ENCODE assay signal across 15 cellular contexts in genomic region chr1:24374891-24375786, GRCh38. TPM values are rescaled to one million over a fixed set of nuclear protein-coding genes. Genes with fewer than 3 reads are reported as not detected.
DNase-seq lines count a peak whose midpoint lies in the region; TF ChIP-seq lines count a peak whose summit lies in the region.
"Had no signal": no experiment of that assay in that cellular context is flagged by ENCODE, and none has a peak within 500 bp of the region (broad histone marks: within the 10 kb centered on the region; RNA-seq: fewer than 3 reads in every experiment).

No MANE protein-coding gene starts in this region.

- BruUV-seq in MCF 10A (replicated peaks; lab: Mats Ljungman, UMichigan): no TSS peak

- H3K79me2 ChIP-seq in hepatocyte: no peaks in the 10 kb centered on the region

- H3K36me3 Mint-ChIP-seq in MCF 10A (ENCODE audit: insufficient read depth, unreplicated experiment): no peaks in the 10 kb centered on the region

- no peaks in the 10 kb centered on the region for H3K9me2 ChIP-seq in hepatocyte (replicated peaks; ENCODE audit: insufficient read depth)

- H3K4me1 ChIP-seq in breast epithelium (no peaks in the 10 kb centered on the region), hepatocyte (ENCODE audit: insufficient read depth) (no peaks in the 10 kb centered on the region), urinary bladder (ENCODE audit: insufficient read depth) (no peaks in the 10 kb centered on the region)

- H3K4me3 ChIP-seq in breast epithelium (no peak overlapping the region), hepatocyte (no peak overlapping the region), urinary bladder (ENCODE audit: low read depth, low read length) (no peak overlapping the region)

- H3K27me3 ChIP-seq in breast epithelium (no peaks in the 10 kb centered on the region), hepatocyte (no peaks in the 10 kb centered on the region)

- CTCF ChIA-PET in MCF 10A (lab: Yijun Ruan, JAX): interaction anchor here (0.6 to 2.3 kb wide), 2 partner anchors 16 to 160 kb away, joined by 6 to 15 read pairs; no protein-coding TSS in a partner anchor

- H3K4me1 Mint-ChIP-seq in MCF 10A (ENCODE audit: insufficient read depth, unreplicated experiment): peaks cover 35% of the 10 kb centered on the region
- H3K4me1 Mint-ChIP-seq: activated naive CD8-positive, alpha-beta T cell treated with anti-CD3 and anti-CD28 coated beads for 36 hours had no signal

- H3K9me3 Mint-ChIP-seq in MCF 10A (ENCODE audit: unreplicated experiment): no peaks in the 10 kb centered on the region
- H3K9me3 Mint-ChIP-seq: activated naive CD8-positive, alpha-beta T cell treated with anti-CD3 and anti-CD28 coated beads for 36 hours; stimulated activated naive CD8-positive, alpha-beta T cell treated with anti-CD3 and anti-CD28 coated beads, Interleukin-15, Interleukin-2, amounts not matched to agents 100 ng/mL and 50 ng/mL, for 24 hours had no signal

- TF ChIP-seq CTCF in MCF 10A (IDR thresholded peaks at IDR 0.05; ENCODE audit: unreplicated experiment): no peak
- no peak for TF ChIP-seq CTCF in breast epithelium (IDR thresholded peaks at IDR 0.05)
- no peak for TF ChIP-seq CTCF in hepatocyte (IDR thresholded peaks at IDR 0.05; ENCODE audit: poor library complexity)
- TF ChIP-seq CTCF in GM13977 (IDR thresholded peaks at IDR 0.05; ENCODE audit: extremely low read depth, insufficient read depth, missing control alignments): no peak

- H2AFZ ChIP-seq in hepatocyte: no peak overlapping the region

- no peak overlapping the region for H3K27ac ChIP-seq in breast epithelium
- peak overlapping the region; percentile 66 for H3K27ac ChIP-seq in hepatocyte
- H3K27ac ChIP-seq in urinary bladder (ENCODE audit: low read depth): peak overlapping the region; percentile 27

- intact Hi-C loops in MCF 10A (cut with micrococcal nuclease): no loop called here
- intact Hi-C loops in breast epithelium (cut with DNase I; ENCODE audit: low total_unique reads): no loop called here

- no peak for TF ChIP-seq POLR2A in breast epithelium (IDR thresholded peaks at IDR 0.05)
- TF ChIP-seq POLR2A in erythroblast (IDR thresholded peaks at IDR 0.05; ENCODE audit: low read length): no peak

- no peaks in the 10 kb centered on the region for H4K20me1 ChIP-seq in hepatocyte (ENCODE audit: insufficient read depth, poor library complexity, severe bottlenecking)

- H3K36me3 ChIP-seq in breast epithelium (no peaks in the 10 kb centered on the region), hepatocyte (replicated peaks; ENCODE audit: insufficient read depth, low read depth) (no peaks in the 10 kb centered on the region), urinary bladder (ENCODE audit: insufficient read depth) (no peaks in the 10 kb centered on the region)

- WGBS in hepatocyte (ENCODE audit: low lambda C conversion rate, missing lambda C conversion rate): 49% methylated on average over 13 of the region's 13 CpGs
- 75% methylated on average over 13 of the region's 13 CpGs for WGBS in urinary bladder

- POLR2A ChIA-PET in MCF 10A (lab: Yijun Ruan, JAX): interaction anchor here (0.7 to 10.1 kb wide), 9 partner anchors 9 to 857 kb away, joined by 3 to 78 read pairs (median 5); no protein-coding TSS in a partner anchor

- DNase-seq in MCF 10A (ENCODE audit: unreplicated experiment): peak; percentile 43
- no peak for DNase-seq in breast epithelium (ENCODE audit: low spot score in 2 of 2)
- peak; percentile 21 for DNase-seq in NCI-H82 treated with DMSO at 0.1 percent for 48 hours (lab: John Stamatoyannopoulos, UW; ENCODE audit: unreplicated experiment)
- no peak for DNase-seq in hepatocyte (ENCODE audit: low spot score)
- no peak for DNase-seq in D341Med (ENCODE audit: low spot score)
- DNase-seq in erythroblast (lab: John Stamatoyannopoulos, UW): no peak
- DNase-seq in GM13977 (ENCODE audit: low spot score): no peak
- DNase-seq: activated CD4-positive, alpha-beta T cell treated with anti-CD3 and anti-CD28 coated beads, Interleukin-2, amount 50 U/mL, for 48 hours; activated naive CD8-positive, alpha-beta T cell treated with anti-CD3 and anti-CD28 coated beads for 36 hours; NCI-H526; SW 1271 had no signal

- H3K9me3 ChIP-seq in breast epithelium: no peaks in the 10 kb centered on the region
- H3K9me3 ChIP-seq in hepatocyte (ENCODE audit: low read depth): no peaks in the 10 kb centered on the region

- peak overlapping the region; percentile 99 for H3K27ac Mint-ChIP-seq in MCF 10A (ENCODE audit: low read depth, unreplicated experiment)
- H3K27ac Mint-ChIP-seq: activated naive CD8-positive, alpha-beta T cell treated with anti-CD3 and anti-CD28 coated beads for 36 hours; stimulated activated naive CD8-positive, alpha-beta T cell treated with anti-CD3 and anti-CD28 coated beads, Interleukin-15, Interleukin-2, amounts not matched to agents 100 ng/mL and 50 ng/mL, for 24 hours had no signal

- H3K4me2 ChIP-seq in hepatocyte: peak overlapping the region; percentile 3

- no peaks in the 10 kb centered on the region for H3K27me3 Mint-ChIP-seq in MCF 10A (ENCODE audit: insufficient read depth, unreplicated experiment)
- H3K27me3 Mint-ChIP-seq: activated naive CD8-positive, alpha-beta T cell treated with anti-CD3 and anti-CD28 coated beads for 36 hours; stimulated activated naive CD8-positive, alpha-beta T cell treated with anti-CD3 and anti-CD28 coated beads, Interleukin-15, Interleukin-2, amounts not matched to agents 100 ng/mL and 50 ng/mL, for 24 hours had no signal

- H3K4me3 Mint-ChIP-seq in MCF 10A (ENCODE audit: unreplicated experiment): peak overlapping the region; percentile 56
- H3K4me3 Mint-ChIP-seq: activated naive CD8-positive, alpha-beta T cell treated with anti-CD3 and anti-CD28 coated beads for 36 hours; stimulated activated naive CD8-positive, alpha-beta T cell treated with anti-CD3 and anti-CD28 coated beads, Interleukin-15, Interleukin-2, amounts not matched to agents 100 ng/mL and 50 ng/mL, for 24 hours had no signal

- in situ Hi-C loops in GM13977 (cut with MboI; ENCODE audit: low pct_unique_long_range_greater_than_20kb, low sequenced_read_pairs, unreplicated experiment): no loop called here

RNA-seq across cellular contexts. Expression of gene STPG1, which starts 38.4 kb away (rescaled TPM):
- 18.6 and 19.7 TPM in 2 replicates for total RNA-seq in MCF 10A (2022)
- total RNA-seq in breast epithelium: 1 to 10 TPM; 3.6 to 6.9 (median 4.6) TPM
- total RNA-seq in hepatocyte: 2.9 and 3.5 TPM in 2 replicates
- 4.3 and 5.5 TPM in 2 replicates for polyA plus RNA-seq in hepatocyte
- 2.4 TPM for total RNA-seq in urinary bladder
- polyA plus RNA-seq in urinary bladder: 4.6 TPM

RNA-seq across cellular contexts. Expression of gene NIPAL3, which starts 40.5 kb away (rescaled TPM):
- total RNA-seq in MCF 10A (2022) (47.7 and 55.8 TPM in 2 replicates), breast epithelium (10 to 100 TPM; 13.4 to 67.6 (median 28.5) TPM), hepatocyte (25.4 and 26.6 TPM in 2 replicates), urinary bladder (13.9 TPM)
- polyA plus RNA-seq in hepatocyte (27.3 and 37.9 TPM in 2 replicates), urinary bladder (10.8 TPM)

RNA-seq across cellular contexts. Expression of gene GRHL3, which starts 56.0 kb away (rescaled TPM):
- total RNA-seq in MCF 10A (2022) (4.7 and 8.9 TPM in 2 replicates), breast epithelium (1 to 10 TPM in 1 of 3 donors, under 1 TPM in 1, not detected in 1; 0.98 to 4.0 TPM), hepatocyte (2.4 and 2.7 TPM in 2 replicates), urinary bladder (15.1 TPM)
- polyA plus RNA-seq in hepatocyte (6.9 and 7.9 TPM in 2 replicates), urinary bladder (7.6 TPM)
- total RNA-seq: activated naive CD8-positive, alpha-beta T cell treated with anti-CD3 and anti-CD28 coated beads for 36 hours; Daoy; HepG2 had no signal
- polyA plus RNA-seq: HepG2 had no signal

Comparison
In these comparisons a context has a peak if more than half of its experiments do, and no peak if none do; other contexts are left out.
1. DNase-seq: peak in MCF 10A (single experiment) and NCI-H82 treated with DMSO at 0.1 percent for 48 hours (single experiment); none in breast epithelium (0 of 2), hepatocyte (single experiment), D341Med (single experiment), erythroblast (0 of 2) and GM13977 (single experiment).
2. H3K27ac ChIP-seq: peak in hepatocyte (single experiment) and urinary bladder (single experiment); none in breast epithelium (0 of 2).